In the genomic region with DNA sequence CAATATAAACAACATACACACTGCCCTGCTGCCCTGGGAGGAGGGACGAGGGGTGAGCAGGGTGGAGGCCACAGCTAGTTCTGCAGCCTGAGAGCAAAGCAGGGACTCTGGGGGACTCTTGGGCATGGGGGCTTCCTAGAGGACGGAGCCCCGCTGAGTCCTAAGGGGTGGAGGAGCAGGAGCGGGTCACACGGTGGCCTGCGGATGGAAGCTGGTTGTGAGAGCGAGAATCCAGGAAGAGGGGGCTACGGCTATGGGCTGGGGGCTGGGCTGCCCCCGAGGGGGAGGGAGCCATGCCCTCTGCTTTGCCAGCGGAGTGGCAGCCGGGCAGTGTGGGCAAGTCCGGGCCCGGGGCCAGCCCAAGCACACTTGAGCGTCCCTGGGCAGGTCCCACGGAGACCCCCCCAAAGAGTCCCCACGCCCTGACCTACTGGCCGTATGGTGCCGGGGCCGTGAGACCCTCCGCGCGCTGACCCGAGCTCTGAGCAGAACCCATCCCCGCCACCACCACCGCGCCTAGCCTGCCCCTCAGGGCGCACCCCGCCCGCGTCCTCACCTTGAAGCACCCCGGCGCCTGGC, we compare ENCODE assay signal across 13 cellular contexts. TPM values are rescaled to one million over a fixed set of nuclear protein-coding genes. Genes with fewer than 3 reads are reported as not detected.
A peak's percentile ranks its signal among the peaks of the same experiment; 100 is the strongest.
DNase-seq lines count a peak whose midpoint lies in the region; ATAC-seq and TF ChIP-seq lines count a peak whose summit lies in the region.
"Had no signal": no experiment of that assay in that cellular context is flagged by ENCODE, and none has a peak within 500 bp of the region (broad histone marks: within the 10 kb centered on the region; RNA-seq: fewer than 3 reads in every experiment).

No MANE protein-coding gene starts in this region.

- H3K23ac ChIP-seq in mesenchymal stem cell (ENCODE audit: low read length in 2 of 2), result peak overlapping the region in 1 of 2 experiments; percentile 71

- peak overlapping the region in 1 of 2 experiments; percentile 12 for H2BK12ac ChIP-seq in mesenchymal stem cell (ENCODE audit: low read length in 2 of 2)

- peaks cover 58% of the 10 kb centered on the region for H3K27me3 Mint-ChIP-seq in activated CD8-positive, alpha-beta T cell treated with anti-CD3 and anti-CD28 coated beads, Interleukin-2, amount 10 ng/mL, durations not matched to agents 7 days and 5 days (ENCODE audit: low read depth)

- peak overlapping the region in 1 of 2 experiments; percentile 40 for H3K4ac ChIP-seq in mesenchymal stem cell (ENCODE audit: low read depth in 1 of 2, low read length in 2 of 2)

- H3K4me2 ChIP-seq in mesenchymal stem cell (ENCODE audit: low read length, poor library complexity, severe bottlenecking), result peak overlapping the region; percentile 81

- H3K18ac ChIP-seq in mesenchymal stem cell (ENCODE audit: low read depth in 1 of 2, low read length in 2 of 2), result peak overlapping the region in 1 of 2 experiments; percentile 92

- peak overlapping the region; percentile 80 for H2BK15ac ChIP-seq in mesenchymal stem cell (ENCODE audit: low read depth, poor library complexity, severe bottlenecking)

- no peak overlapping the region for H3K27ac Mint-ChIP-seq in activated CD8-positive, alpha-beta T cell treated with anti-CD3 and anti-CD28 coated beads, Interleukin-2, amount 10 ng/mL, durations not matched to agents 7 days and 5 days

- no peak for TF ChIP-seq EP300 in stomach (IDR thresholded peaks at IDR 0.05)

- peaks cover 3% of the 10 kb centered on the region for H3K79me1 ChIP-seq in mesenchymal stem cell (replicated peaks; ENCODE audit: low read length, poor library complexity, severe bottlenecking)

- CTCF ChIA-PET in activated CD8-positive, alpha-beta T cell treated with anti-CD3 and anti-CD28 coated beads, Interleukin-2, amount 10 ng/mL, durations not matched to agents 7 days and 5 days (lab: Charles Lee), result interaction anchor here (0.8 to 1.1 kb wide), 2 partner anchors 30 to 86 kb away, joined by 4 to 5 read pairs; a partner anchor contains a TSS

- H3K36me3 Mint-ChIP-seq in activated CD8-positive, alpha-beta T cell treated with anti-CD3 and anti-CD28 coated beads, Interleukin-2, amount 10 ng/mL, durations not matched to agents 7 days and 5 days (ENCODE audit: low read depth), result no peaks in the 10 kb centered on the region

- H4K8ac ChIP-seq in mesenchymal stem cell (ENCODE audit: low read length), result no peak overlapping the region

- no peak overlapping the region for H2BK5ac ChIP-seq in mesenchymal stem cell (ENCODE audit: low read depth, low read length, poor library complexity, severe bottlenecking)

- H3K27me3 ChIP-seq in HUES64 (ENCODE audit: insufficient read depth, low read length) (peaks cover 36% of the 10 kb centered on the region), duodenal mucosa (ENCODE audit: control insufficient read depth in 1 of 2, insufficient read depth in 2 of 2, low read length in 2 of 2) (peaks cover 20 to 25% of the 10 kb centered on the region in 2 donors), mesenchymal stem cell (ENCODE audit: control insufficient read depth in 1 of 2, insufficient read depth in 1 of 2, low read length in 2 of 2) (no peaks in the 10 kb centered on the region), stomach (peaks cover 0 to 40% (median 25%) of the 10 kb centered on the region in 3 donors)

- DNase-seq in mesenchymal stem cell (no peak), stomach (no peak), A172 (ENCODE audit: low spot score) (no peak), activated gamma-delta T cell (lab: John Stamatoyannopoulos, UW) (no peak)
- DNase-seq in activated CD8-positive, alpha-beta T cell treated with anti-CD3 and anti-CD28 coated beads, Interleukin-2, amount 10 ng/mL, durations not matched to agents 7 days and 5 days, result no peak
- no peak for DNase-seq in stimulated activated CD8-positive, alpha-beta memory T cell treated with anti-CD3 and anti-CD28 coated beads, Interleukin-4, amount 100 ng/mL, for 48 hours
- DNase-seq: activated CD4-positive, CD25-positive, alpha-beta regulatory T cell; activated gamma-delta T cell treated with Interleukin-2 at 50 U/mL for 16 hours; NCI-H1436 had no signal

- H3K4me3 ChIP-seq in HUES64 (ENCODE audit: low read length) (peak overlapping the region; percentile 57), duodenal mucosa (ENCODE audit: low read depth in 1 of 2, low read length in 2 of 2) (peak overlapping the region; percentile 35 to 50), mesenchymal stem cell (ENCODE audit: insufficient read depth in 1 of 2, low read depth in 1 of 2, low read length in 2 of 2) (peak overlapping the region; percentile 68 to 90), stomach (peak overlapping the region; percentile 51 to 56 (median 55))

- H3K4me1 Mint-ChIP-seq in activated CD8-positive, alpha-beta T cell treated with anti-CD3 and anti-CD28 coated beads, Interleukin-2, amount 10 ng/mL, durations not matched to agents 7 days and 5 days (ENCODE audit: low read depth), result no peaks in the 10 kb centered on the region

- H3K27ac ChIP-seq in HUES64 (ENCODE audit: low read depth, low read length) (no peak overlapping the region), duodenal mucosa (ENCODE audit: low read depth, low read length) (peak overlapping the region; percentile 42), mesenchymal stem cell (ENCODE audit: low read length, poor library complexity, severe bottlenecking) (no peak overlapping the region), stomach (peak overlapping the region; percentile 41 to 87 (median 82))

- no peak for TF ChIP-seq POLR2A in stomach (IDR thresholded peaks at IDR 0.05)

- intact Hi-C loops in stomach (cut with DNase I; ENCODE audit: low total_unique reads), result no loop called here

- peak overlapping the region; percentile 10 for H2AFZ ChIP-seq in mesenchymal stem cell (ENCODE audit: low read depth, low read length)

- TF ChIP-seq CTCF in stomach (IDR thresholded peaks at IDR 0.05), result no peak

- H3K9me3 Mint-ChIP-seq in activated CD8-positive, alpha-beta T cell treated with anti-CD3 and anti-CD28 coated beads, Interleukin-2, amount 10 ng/mL, durations not matched to agents 7 days and 5 days (ENCODE audit: insufficient read depth), result no peaks in the 10 kb centered on the region

- no peaks in the 10 kb centered on the region for H3K36me3 ChIP-seq in HUES64 (ENCODE audit: insufficient read depth, low read length)
- no peaks in the 10 kb centered on the region for H3K36me3 ChIP-seq in duodenal mucosa (ENCODE audit: control insufficient read depth in 1 of 2, insufficient read depth in 2 of 2, low read length in 2 of 2)
- H3K36me3 ChIP-seq in mesenchymal stem cell (ENCODE audit: control insufficient read depth in 1 of 2, insufficient read depth in 2 of 2, low read depth in 1 of 2, low read length in 2 of 2), result peaks cover 2 to 20% of the 10 kb centered on the region in 2 experiments
- H3K36me3 ChIP-seq in stomach, result no peaks in the 10 kb centered on the region

- WGBS in HUES64, result 11% methylated on average over 32 of the region's 32 CpGs
- WGBS in mesenchymal stem cell, result 11% methylated on average over 30 of the region's 32 CpGs
- WGBS in stomach, 5 donors, result 10 to 24% (median 12%) methylated on average over 12 to 32 of the region's 32 CpGs

- H3K9me3 ChIP-seq in HUES64 (ENCODE audit: insufficient read depth, low read depth, low read length), result no peaks in the 10 kb centered on the region
- H3K9me3 ChIP-seq in duodenal mucosa (ENCODE audit: control insufficient read depth in 1 of 2, low read length in 2 of 2), result no peaks in the 10 kb centered on the region
- no peaks in the 10 kb centered on the region for H3K9me3 ChIP-seq in mesenchymal stem cell (ENCODE audit: control insufficient read depth, low read length)
- no peaks in the 10 kb centered on the region for H3K9me3 ChIP-seq in stomach

- H3K9ac ChIP-seq in HUES64 (ENCODE audit: low read depth, low read length), result no peak overlapping the region
- peak overlapping the region in 1 of 2 donors; percentile 1 for H3K9ac ChIP-seq in duodenal mucosa (ENCODE audit: low read depth in 1 of 2, low read length in 2 of 2)
- peak overlapping the region; percentile 87 for H3K9ac ChIP-seq in mesenchymal stem cell (ENCODE audit: low read length)

- peak overlapping the region; percentile 69 for H2BK120ac ChIP-seq in mesenchymal stem cell (ENCODE audit: low read depth, low read length)

- peak overlapping the region; percentile 64 for H4K91ac ChIP-seq in mesenchymal stem cell (ENCODE audit: low read length)

- peak overlapping the region; percentile 13 for H2AK5ac ChIP-seq in mesenchymal stem cell (ENCODE audit: low read length, severe bottlenecking)

- H3K14ac ChIP-seq in mesenchymal stem cell (ENCODE audit: low read length in 2 of 2), result peak overlapping the region in 1 of 2 experiments; percentile 94

- POLR2A ChIA-PET in activated CD8-positive, alpha-beta T cell treated with anti-CD3 and anti-CD28 coated beads, Interleukin-2, amount 10 ng/mL, durations not matched to agents 7 days and 5 days (lab: Charles Lee), result no interaction called here

- H3K4me3 Mint-ChIP-seq in activated CD8-positive, alpha-beta T cell treated with anti-CD3 and anti-CD28 coated beads, Interleukin-2, amount 10 ng/mL, durations not matched to agents 7 days and 5 days, result no peak overlapping the region

- no peak for ATAC-seq in activated CD8-positive, alpha-beta T cell treated with anti-CD3 and anti-CD28 coated beads, Interleukin-2, amount 10 ng/mL, durations not matched to agents 7 days and 5 days
- ATAC-seq: HCT116 had no signal

- H3K4me1 ChIP-seq in HUES64 (ENCODE audit: insufficient read depth, low read length) (peaks cover 21% of the 10 kb centered on the region), duodenal mucosa (ENCODE audit: control insufficient read depth in 1 of 2, insufficient read depth in 2 of 2, low read length in 2 of 2) (peaks cover 1% of the 10 kb centered on the region in 2 donors), mesenchymal stem cell (ENCODE audit: control insufficient read depth, insufficient read depth, low read depth, low read length) (peaks cover 49% of the 10 kb centered on the region), stomach (peaks cover 31 to 65% (median 52%) of the 10 kb centered on the region in 4 donors)

RNA-seq across cellular contexts. Expression of a gene that starts 0.4 kb away (rescaled TPM):
- polyA plus RNA-seq in HUES64 (2013, experiment 1 of 2), result 2.7 TPM
- polyA plus RNA-seq in HUES64 (2013, experiment 2 of 2), result 4.1 TPM
- 8.8 TPM for polyA plus RNA-seq in mesenchymal stem cell (2013, experiment 1 of 2)
- 7.8 TPM for polyA plus RNA-seq in mesenchymal stem cell (2013, experiment 2 of 2)
- 100 to 1,000 TPM in 2 of 5 donors, 10 to 100 TPM in 3; 20.6 to 143 (median 96.9) TPM for total RNA-seq in stomach
- 10 to 100 TPM in 2 of 3 donors, 1 to 10 TPM in 1; 4.6 to 29.8 (median 11.1) TPM for polyA plus RNA-seq in stomach
- total RNA-seq in A172 (2014; rRNA removed; shearing (Covaris generic)), result not detected in 2 replicates
- not detected for total RNA-seq in activated CD8-positive, alpha-beta T cell treated with anti-CD3 and anti-CD28 coated beads, Interleukin-2, amount 10 ng/mL, durations not matched to agents 7 days and 5 days
- total RNA-seq: Daoy had no signal

RNA-seq across cellular contexts. Expression of a gene that starts 18.2 kb away (rescaled TPM):
- not detected for polyA plus RNA-seq in HUES64 (2013, experiment 1 of 2)
- not detected for polyA plus RNA-seq in HUES64 (2013, experiment 2 of 2)
- not detected for polyA plus RNA-seq in mesenchymal stem cell (2013, experiment 1 of 2)
- polyA plus RNA-seq in mesenchymal stem cell (2013, experiment 2 of 2), result not detected
- not detected for total RNA-seq in stomach
- polyA plus RNA-seq in stomach, result not detected
- total RNA-seq in A172 (2014; rRNA removed; shearing (Covaris generic)), result not detected in 2 replicates
- total RNA-seq in activated CD8-positive, alpha-beta T cell treated with anti-CD3 and anti-CD28 coated beads, Interleukin-2, amount 10 ng/mL, durations not matched to agents 7 days and 5 days, result not detected
- total RNA-seq: Daoy had no signal

RNA-seq across cellular contexts. Expression of a gene that starts 31.0 kb away (rescaled TPM):
- not detected for polyA plus RNA-seq in HUES64 (2013, experiment 1 of 2)
- polyA plus RNA-seq in HUES64 (2013, experiment 2 of 2), result not detected
- not detected for polyA plus RNA-seq in mesenchymal stem cell (2013, experiment 1 of 2)
- polyA plus RNA-seq in mesenchymal stem cell (2013, experiment 2 of 2), result not detected
- 10 to 100 TPM in 1 of 5 donors, 1 to 10 TPM in 4; 1.7 to 22.2 (median 4.5) TPM for total RNA-seq in stomach
- 1 to 10 TPM; 1.4 to 1.8 (median 1.5) TPM for polyA plus RNA-seq in stomach
- 0.07 TPM in 1 of 2 replicates, not detected in the other for total RNA-seq in A172 (2014; rRNA removed; shearing (Covaris generic))
- total RNA-seq in activated CD8-positive, alpha-beta T cell treated with anti-CD3 and anti-CD28 coated beads, Interleukin-2, amount 10 ng/mL, durations not matched to agents 7 days and 5 days, result not detected
- total RNA-seq: Daoy had no signal

RNA-seq across cellular contexts. Expression of a gene that starts 51.0 kb away (rescaled TPM):
- 1.4 TPM for polyA plus RNA-seq in HUES64 (2013, experiment 1 of 2)
- 2.9 TPM for polyA plus RNA-seq in HUES64 (2013, experiment 2 of 2)
- polyA plus RNA-seq in mesenchymal stem cell (2013, experiment 1 of 2), result 0.03 TPM
- polyA plus RNA-seq in mesenchymal stem cell (2013, experiment 2 of 2), result 0.04 TPM
- 10 to 100 TPM in 1 of 5 donors, 1 to 10 TPM in 3, under 1 TPM in 1; 0.87 to 14.3 (median 6.1) TPM for total RNA-seq in stomach
- polyA plus RNA-seq in stomach, result 1 to 10 TPM; 3.0 to 5.3 (median 3.7) TPM
- total RNA-seq in A172 (2014; rRNA removed; shearing (Covaris generic)), result not detected in 2 replicates
- total RNA-seq in activated CD8-positive, alpha-beta T cell treated with anti-CD3 and anti-CD28 coated beads, Interleukin-2, amount 10 ng/mL, durations not matched to agents 7 days and 5 days, result not detected

Comparison
In these comparisons a context has a peak if more than half of its experiments do, and no peak if none do; other contexts are left out.
1. H3K27ac ChIP-seq: peak in duodenal mucosa (single experiment) and stomach (5 of 5); none in HUES64 (single experiment) and mesenchymal stem cell (single experiment).
2. RNA of a gene that starts 0.4 kb away (total RNA-seq): 20.6 to 143 TPM in stomach; not detected in A172 and not detected in activated CD8-positive, alpha-beta T cell treated with anti-CD3 and anti-CD28 coated beads, Interleukin-2, amount 10 ng/mL, durations not matched to agents 7 days and 5 days; every median in the first group is over 10 times any median in the second.
3. Peak in every context shown above with its lines, with median percentiles within 50 percentile points of each other: H3K4me3 ChIP-seq.